ENCODE assay signal across 25 cellular contexts in genomic region chr15:64287953-64288352, GRCh38.
DNase-seq lines count a peak whose midpoint lies in the region; ATAC-seq, FAIRE-seq and TF ChIP-seq lines count a peak whose summit lies in the region.
"Had no signal": no experiment of that assay in that cellular context is flagged by ENCODE, and none has a peak within 500 bp of the region (broad histone marks: within the 10 kb centered on the region; RNA-seq: fewer than 3 reads in every experiment).

No MANE protein-coding gene starts in this region.

- no peak overlapping the region for H3K4me3 Mint-ChIP-seq in MCF 10A (ENCODE audit: unreplicated experiment)
- H3K4me3 Mint-ChIP-seq: CD14-positive monocyte; CD4-positive, alpha-beta T cell; CD8-positive, alpha-beta memory T cell; HFFc6 had no signal

- no peak for DNase-seq in MCF 10A (ENCODE audit: unreplicated experiment)
- DNase-seq in breast epithelium (ENCODE audit: low spot score in 2 of 2), result no peak
- no peak for DNase-seq in IMR-90
- no peak for DNase-seq in frontal cortex (ENCODE audit: low spot score in 2 of 2)
- DNase-seq in pancreas, result no peak
- DNase-seq in effector memory CD4-positive, alpha-beta T cell, result no peak
- no peak for DNase-seq in sigmoid colon
- DNase-seq: ACHN; AML-193; BE2C; CD4-positive, alpha-beta T cell; CD8-positive, alpha-beta memory T cell; DMS 273 treated with DMSO at 0.1 percent for 48 hours; DMS79; GF-D8; GOT3 had no signal

- peak overlapping the region; percentile 53 for H3K27ac Mint-ChIP-seq in MCF 10A (ENCODE audit: low read depth, unreplicated experiment)
- H3K27ac Mint-ChIP-seq: CD4-positive, alpha-beta T cell; HFFc6 had no signal

- H3K27me3 Mint-ChIP-seq in MCF 10A (ENCODE audit: insufficient read depth, unreplicated experiment), result no peaks in the 10 kb centered on the region
- H3K27me3 Mint-ChIP-seq: CD4-positive, alpha-beta T cell; CD8-positive, alpha-beta memory T cell had no signal

- H3K4me3 ChIP-seq in breast epithelium (no peak overlapping the region), IMR-90 (ENCODE audit: insufficient read depth, low read depth, low read length) (no peak overlapping the region), pancreas (no peak overlapping the region), sigmoid colon (no peak overlapping the region)
- H3K4me3 ChIP-seq in effector memory CD4-positive, alpha-beta T cell (ENCODE audit: insufficient read depth, low read depth, low read length, poor library complexity, severe bottlenecking), result no peak overlapping the region
- H3K4me3 ChIP-seq: BLaER1 treated with 17β-estradiol and CSF1 and Interleukin-3, amounts not matched to agents 10 nM and 100 nM; HAP-1 had no signal

- TF ChIP-seq CTCF in MCF 10A (IDR thresholded peaks at IDR 0.05; ENCODE audit: unreplicated experiment) (no peak), breast epithelium (IDR thresholded peaks at IDR 0.05) (no peak), IMR-90 (conservative IDR thresholded peaks at IDR 0.05; ENCODE audit: low read depth, low read length) (no peak), pancreas (IDR thresholded peaks at IDR 0.05) (no peak), sigmoid colon (IDR thresholded peaks at IDR 0.05) (no peak)

- H2AK5ac ChIP-seq in IMR-90 (ENCODE audit: low read depth, low read length), result no peak overlapping the region

- H2BK120ac ChIP-seq in IMR-90 (ENCODE audit: low read depth, low read length), result no peak overlapping the region

- H2AFZ ChIP-seq in IMR-90 (replicated peaks; ENCODE audit: low read length, poor library complexity), result no peak overlapping the region

- no peak for TF ChIP-seq RAD21 in IMR-90 (IDR thresholded peaks at IDR 0.05; ENCODE audit: low read length)

- H4K8ac ChIP-seq in IMR-90 (ENCODE audit: low read depth in 2 of 2, low read length in 2 of 2), result no peak overlapping the region

- no peak for TF ChIP-seq EP300 in sigmoid colon (IDR thresholded peaks at IDR 0.05)

- H3K27ac ChIP-seq in breast epithelium, result no peak overlapping the region
- H3K27ac ChIP-seq in IMR-90 (ENCODE audit: insufficient read depth, low read length), result no peak overlapping the region
- H3K27ac ChIP-seq in pancreas, result no peak overlapping the region
- no peak overlapping the region for H3K27ac ChIP-seq in effector memory CD4-positive, alpha-beta T cell (ENCODE audit: insufficient read depth, low read length, poor library complexity, severe bottlenecking)
- H3K27ac ChIP-seq in sigmoid colon, result no peak overlapping the region
- H3K27ac ChIP-seq: 22Rv1; BLaER1 treated with 17β-estradiol and CSF1 and Interleukin-3, amounts not matched to agents 10 nM and 100 nM had no signal

- no CpG with 5 or more reads among the region's 1 CpG for WGBS in IMR-90 (ENCODE audit: extremely low coverage in 2 of 2, insufficient read length in 1 of 2), 2 experiments
- 92 to 99% methylated on average over 1 of the region's 1 CpG for WGBS in pancreas, 2 donors
- 34 to 79% methylated on average over 1 of the region's 1 CpG for WGBS in sigmoid colon, 2 donors

- H3K9me3 ChIP-seq in breast epithelium (no peaks in the 10 kb centered on the region), IMR-90 (ENCODE audit: control insufficient read depth, insufficient read depth, low read length) (no peaks in the 10 kb centered on the region), pancreas (no peaks in the 10 kb centered on the region), sigmoid colon (no peaks in the 10 kb centered on the region)
- H3K9me3 ChIP-seq in effector memory CD4-positive, alpha-beta T cell (ENCODE audit: control insufficient read depth, low read length), result no peaks in the 10 kb centered on the region
- H3K9me3 ChIP-seq: BE2C, HAP-1 had no signal

- no peak overlapping the region for H3K4ac ChIP-seq in IMR-90 (ENCODE audit: low read depth, low read length)

- no peaks in the 10 kb centered on the region for H3K9me3 Mint-ChIP-seq in MCF 10A (ENCODE audit: unreplicated experiment)
- H3K9me3 Mint-ChIP-seq: CD14-positive monocyte; CD4-positive, alpha-beta T cell; CD8-positive, alpha-beta memory T cell; HFFc6 had no signal

- no peak overlapping the region for H3K56ac ChIP-seq in IMR-90 (ENCODE audit: extremely low read depth, insufficient read depth, low read length)

- dilution Hi-C loops in IMR-90 (cut with HindIII; ENCODE audit: low sequenced_read_pairs, unreplicated experiment), result no loop called here

- no peak overlapping the region for H2BK5ac ChIP-seq in IMR-90 (ENCODE audit: low read depth, low read length, poor library complexity, severe bottlenecking)

- H3K14ac ChIP-seq in IMR-90 (replicated peaks; ENCODE audit: low read depth, low read length), result no peak overlapping the region

- H3K4me2 ChIP-seq in IMR-90 (ENCODE audit: low read depth, low read length), result no peak overlapping the region
- H3K4me2 ChIP-seq: BLaER1 treated with 17β-estradiol and CSF1 and Interleukin-3, amounts not matched to agents 10 nM and 100 nM had no signal

- TF ChIP-seq POLR2A in breast epithelium (IDR thresholded peaks at IDR 0.05) (no peak), IMR-90 (IDR thresholded peaks at IDR 0.05; ENCODE audit: low read depth, low read length) (no peak), sigmoid colon (IDR thresholded peaks at IDR 0.05) (no peak)

- no peak overlapping the region for H2BK20ac ChIP-seq in IMR-90 (ENCODE audit: low read depth, low read length)

- H3K27me3 ChIP-seq in breast epithelium (no peaks in the 10 kb centered on the region), IMR-90 (ENCODE audit: control insufficient read depth, insufficient read depth, low read length) (no peaks in the 10 kb centered on the region), pancreas (no peaks in the 10 kb centered on the region), sigmoid colon (no peaks in the 10 kb centered on the region)
- no peaks in the 10 kb centered on the region for H3K27me3 ChIP-seq in effector memory CD4-positive, alpha-beta T cell (replicated peaks; ENCODE audit: control insufficient read depth, insufficient read depth, low read length, poor library complexity, severe bottlenecking)
- H3K27me3 ChIP-seq: BE2C; BLaER1 treated with 17β-estradiol and CSF1 and Interleukin-3, amounts not matched to agents 10 nM and 100 nM had no signal

- intact Hi-C loops in MCF 10A (cut with micrococcal nuclease), result no loop called here
- intact Hi-C loops in breast epithelium (cut with DNase I; ENCODE audit: low total_unique reads), result no loop called here
- intact Hi-C loops in IMR-90 (cut with micrococcal nuclease), result loop anchor here (10.0 kb wide), 1 partner anchor 57 kb away; no protein-coding TSS in a partner anchor
- intact Hi-C loops in pancreas (cut with DNase I), result no loop called here
- intact Hi-C loops in sigmoid colon (cut with DNase I), result no loop called here

- CTCF ChIA-PET in MCF 10A (lab: Yijun Ruan, JAX) (interaction anchor here (0.7 kb wide), 1 partner anchor 1076 kb away, joined by 3 read pairs; no protein-coding TSS in a partner anchor), IMR-90 (lab: Yijun Ruan, JAX) (interaction anchor here (0.6 kb wide), 1 partner anchor 113 kb away, joined by 4 read pairs; no protein-coding TSS in a partner anchor)

- H3K9ac ChIP-seq in IMR-90 (ENCODE audit: low read depth, low read length), result no peak overlapping the region
- H3K9ac ChIP-seq: BLaER1 treated with 17β-estradiol and CSF1 and Interleukin-3, amounts not matched to agents 10 nM and 100 nM had no signal

- H3K9me1 ChIP-seq in IMR-90 (ENCODE audit: insufficient read depth, low read length), result 0 out of 2 replicates have a peak, but pooled peaks cover 5% of the 10 kb centered on the region

- no peaks in the 10 kb centered on the region for H3K36me3 ChIP-seq in breast epithelium
- no peaks in the 10 kb centered on the region for H3K36me3 ChIP-seq in IMR-90 (ENCODE audit: control insufficient read depth, insufficient read depth, low read length)
- H3K36me3 ChIP-seq in pancreas, result no peaks in the 10 kb centered on the region
- H3K36me3 ChIP-seq in effector memory CD4-positive, alpha-beta T cell (ENCODE audit: control insufficient read depth, insufficient read depth, low read length), result no peaks in the 10 kb centered on the region
- no peaks in the 10 kb centered on the region for H3K36me3 ChIP-seq in sigmoid colon
- H3K36me3 ChIP-seq: HAP-1 had no signal

- POLR2A ChIA-PET in MCF 10A (lab: Yijun Ruan, JAX), result interaction anchor here (0.7 kb wide), 2 partner anchors 40 to 125 kb away, joined by 3 read pairs; no protein-coding TSS in a partner anchor
- POLR2A ChIA-PET in IMR-90 (lab: Charles Lee; ENCODE audit: unreplicated experiment), result no interaction called here

- no peaks in the 10 kb centered on the region for H3K4me1 ChIP-seq in breast epithelium
- peaks cover 6% of the 10 kb centered on the region for H3K4me1 ChIP-seq in IMR-90 (ENCODE audit: control insufficient read depth, insufficient read depth, low read length)
- peaks cover 0 to 11% (median 8%) of the 10 kb centered on the region in 3 donors for H3K4me1 ChIP-seq in pancreas
- H3K4me1 ChIP-seq in effector memory CD4-positive, alpha-beta T cell (ENCODE audit: control insufficient read depth, insufficient read depth, low read length, poor library complexity, severe bottlenecking), result no peaks in the 10 kb centered on the region
- peaks cover 0 to 6% (median 0%) of the 10 kb centered on the region in 4 donors for H3K4me1 ChIP-seq in sigmoid colon

- H2BK15ac ChIP-seq in IMR-90 (ENCODE audit: low read depth, low read length), result no peak overlapping the region

- H3K79me1 ChIP-seq in IMR-90 (ENCODE audit: low read depth in 1 of 2, low read length in 2 of 2), result peaks cover 19 to 43% of the 10 kb centered on the region in 2 experiments

- FAIRE-seq in frontal cortex (lab: Jason Lieb, UNC), result peak; percentile 56
- FAIRE-seq in pancreas (lab: Jason Lieb, UNC), result peak; percentile 17
- FAIRE-seq: A204.1, GM18507, H54 had no signal

- in situ Hi-C loops in IMR-90 (cut with MboI; ENCODE audit: low sequenced_read_pairs), result no loop called here

- H4K5ac ChIP-seq in IMR-90 (ENCODE audit: low read depth, low read length), result no peak overlapping the region

- no peak overlapping the region for H3K18ac ChIP-seq in IMR-90 (ENCODE audit: low read depth, low read length)

- H2AK9ac ChIP-seq in IMR-90 (replicated peaks; ENCODE audit: low read depth, low read length, poor library complexity), result no peak overlapping the region

- H4K91ac ChIP-seq in IMR-90 (ENCODE audit: insufficient read depth, low read depth, low read length), result no peak overlapping the region

- H4K20me1 ChIP-seq in IMR-90 (ENCODE audit: insufficient read depth, low read length), result peaks cover 15% of the 10 kb centered on the region; the same call in 1 of the 2 replicates

- H3K4me1 Mint-ChIP-seq in MCF 10A (ENCODE audit: insufficient read depth, unreplicated experiment), result peaks cover 6% of the 10 kb centered on the region

- BruUV-seq in MCF 10A (replicated peaks; lab: Mats Ljungman, UMichigan) (no TSS peak), IMR-90 (replicated peaks; lab: Mats Ljungman, UMichigan) (no TSS peak)

- H3K23ac ChIP-seq in IMR-90 (ENCODE audit: low read depth, low read length), result no peak overlapping the region

- peaks cover 36% of the 10 kb centered on the region for H3K36me3 Mint-ChIP-seq in MCF 10A (ENCODE audit: insufficient read depth, unreplicated experiment)

- ATAC-seq in IMR-90 (ENCODE audit: low read depth) (no peak), pancreas (no peak), HG03159 (IDR thresholded peaks at IDR 0.05; ENCODE audit: unreplicated experiment) (no peak)

TF ChIP-seq in IMR-90, 13 proteins besides CTCF, POLR2A, EP300 and RAD21 (continues in another document):
- TF ChIP-seq MAZ (IDR thresholded peaks at IDR 0.05; ENCODE audit: borderline replicate concordance, low read depth, low read length) (no peak), RFX5 (IDR thresholded peaks at IDR 0.05; ENCODE audit: low read depth, low read length) (no peak)
